In genomic region chr1:68916227-68916853, GRCh38 we compare ENCODE assay signal across 11 cellular contexts.
DNase-seq lines count a peak whose midpoint lies in the region; ATAC-seq and TF ChIP-seq lines count a peak whose summit lies in the region.
"Had no signal": no experiment of that assay in that cellular context is flagged by ENCODE, and none has a peak within 500 bp of the region (broad histone marks: within the 10 kb centered on the region; RNA-seq: fewer than 3 reads in every experiment).

No MANE protein-coding gene starts in this region.

- H2BK12ac ChIP-seq in mesenchymal stem cell (ENCODE audit: low read length in 2 of 2), result no peak overlapping the region

- H3K14ac ChIP-seq in mesenchymal stem cell (ENCODE audit: low read length in 2 of 2), result no peak overlapping the region

- H3K27me3 ChIP-seq in right atrium auricular region (no peaks in the 10 kb centered on the region), mesenchymal stem cell (ENCODE audit: control insufficient read depth in 1 of 2, insufficient read depth in 1 of 2, low read length in 2 of 2) (no peaks in the 10 kb centered on the region), aorta (ENCODE audit: control insufficient read depth in 1 of 2, insufficient read depth in 2 of 2, low read length in 1 of 2) (no peaks in the 10 kb centered on the region)

- H3K9me3 ChIP-seq in right atrium auricular region (no peaks in the 10 kb centered on the region), mesenchymal stem cell (ENCODE audit: control insufficient read depth, low read length) (no peaks in the 10 kb centered on the region), aorta (ENCODE audit: control insufficient read depth, low read length) (no peaks in the 10 kb centered on the region)

- H3K4ac ChIP-seq in mesenchymal stem cell (ENCODE audit: low read depth in 1 of 2, low read length in 2 of 2), result no peak overlapping the region

- H3K4me2 ChIP-seq in mesenchymal stem cell (ENCODE audit: low read length, poor library complexity, severe bottlenecking), result no peak overlapping the region

- no peak overlapping the region for H2AK5ac ChIP-seq in mesenchymal stem cell (ENCODE audit: low read length, severe bottlenecking)

- no peak overlapping the region for H4K91ac ChIP-seq in mesenchymal stem cell (ENCODE audit: low read length)

- DNase-seq in Right ventricle myocardium superior (no peak), right atrium auricular region (ENCODE audit: low spot score) (no peak), caudate nucleus (lab: John Stamatoyannopoulos, UW) (peak in 10 of 61 donors; percentile 4 to 64 (median 18)), mesenchymal stem cell (peak; percentile 59), aorta (peak in 1 of 2 donors; percentile 60)
- no peak for DNase-seq in activated CD4-positive, alpha-beta T cell treated with anti-CD3 and anti-CD28 coated beads, Interleukin-2, amount 50 U/mL, for 4 hours
- DNase-seq: AML-193; naive thymus-derived CD8-positive, alpha-beta T cell had no signal

- peak overlapping the region; percentile 46 for H3K9ac ChIP-seq in mesenchymal stem cell (ENCODE audit: low read length)

- no peak overlapping the region for H3K23ac ChIP-seq in mesenchymal stem cell (ENCODE audit: low read length in 2 of 2)

- ATAC-seq in Right ventricle myocardium superior (ENCODE audit: poor library complexity) (peak; percentile 60), aorta (ENCODE audit: low FRiP score) (peak; percentile 88), HG03460 (IDR thresholded peaks at IDR 0.05; ENCODE audit: unreplicated experiment) (no peak), GM19023 (IDR thresholded peaks at IDR 0.05; ENCODE audit: unreplicated experiment) (no peak)
- ATAC-seq: HepG2; naive thymus-derived CD8-positive, alpha-beta T cell had no signal

- intact Hi-C loops in Right ventricle myocardium superior (cut with DNase I) (no loop called here), aorta (cut with DNase I) (no loop called here)

- H3K4me1 ChIP-seq in right atrium auricular region, result peaks cover 0 to 10% of the 10 kb centered on the region in 2 donors
- peaks cover 2% of the 10 kb centered on the region for H3K4me1 ChIP-seq in mesenchymal stem cell (ENCODE audit: control insufficient read depth, insufficient read depth, low read depth, low read length)
- H3K4me1 ChIP-seq in aorta (ENCODE audit: control insufficient read depth in 1 of 2, insufficient read depth in 2 of 2, low read length in 2 of 2), result peaks cover 4 to 6% of the 10 kb centered on the region in 2 donors

- H2BK5ac ChIP-seq in mesenchymal stem cell (ENCODE audit: low read depth, low read length, poor library complexity, severe bottlenecking), result no peak overlapping the region

- no peak overlapping the region for H2BK120ac ChIP-seq in mesenchymal stem cell (ENCODE audit: low read depth, low read length)

- no peaks in the 10 kb centered on the region for H3K79me1 ChIP-seq in mesenchymal stem cell (replicated peaks; ENCODE audit: low read length, poor library complexity, severe bottlenecking)

- H3K4me3 ChIP-seq in right atrium auricular region (no peak overlapping the region), mesenchymal stem cell (ENCODE audit: insufficient read depth in 1 of 2, low read depth in 1 of 2, low read length in 2 of 2) (peak overlapping the region in 1 of 2 experiments; percentile 38), aorta (ENCODE audit: low read length in 2 of 2) (no peak overlapping the region)

- H3K36me3 ChIP-seq in right atrium auricular region, result no peaks in the 10 kb centered on the region
- H3K36me3 ChIP-seq in mesenchymal stem cell (ENCODE audit: control insufficient read depth in 1 of 2, insufficient read depth in 2 of 2, low read depth in 1 of 2, low read length in 2 of 2), result no peaks in the 10 kb centered on the region
- peaks cover 0 to 2% of the 10 kb centered on the region in 2 donors for H3K36me3 ChIP-seq in aorta (ENCODE audit: control insufficient read depth in 1 of 2, insufficient read depth in 2 of 2, low read length in 1 of 2)

- no peak overlapping the region for H3K18ac ChIP-seq in mesenchymal stem cell (ENCODE audit: low read depth in 1 of 2, low read length in 2 of 2)

- no peak overlapping the region for H2AFZ ChIP-seq in mesenchymal stem cell (ENCODE audit: low read depth, low read length)

- H4K8ac ChIP-seq in mesenchymal stem cell (ENCODE audit: low read length), result no peak overlapping the region

- H3K27ac ChIP-seq in right atrium auricular region (peak overlapping the region in 1 of 2 donors; percentile 5), caudate nucleus (ENCODE audit: low read depth, low read length) (peak overlapping the region; percentile 52), mesenchymal stem cell (ENCODE audit: low read length, poor library complexity, severe bottlenecking) (peak overlapping the region; percentile 83), aorta (ENCODE audit: low read depth in 1 of 2, low read length in 2 of 2) (peak overlapping the region in 1 of 2 donors; percentile 51)

- TF ChIP-seq CTCF in right atrium auricular region (IDR thresholded peaks at IDR 0.05), result no peak

- H2BK15ac ChIP-seq in mesenchymal stem cell (ENCODE audit: low read depth, poor library complexity, severe bottlenecking), result no peak overlapping the region

- WGBS in mesenchymal stem cell, result 90% methylated on average over 3 of the region's 4 CpGs
- 16 to 22% methylated on average over 4 of the region's 4 CpGs for WGBS in aorta, 2 donors

Comparison
In these comparisons a context has a peak if more than half of its experiments do, and no peak if none do; other contexts are left out.
1. ATAC-seq: peak in Right ventricle myocardium superior (single experiment) and aorta (single experiment); none in HG03460 (single experiment) and GM19023 (single experiment).